ENCODE assay signal across 11 cellular contexts in the genomic region with DNA sequence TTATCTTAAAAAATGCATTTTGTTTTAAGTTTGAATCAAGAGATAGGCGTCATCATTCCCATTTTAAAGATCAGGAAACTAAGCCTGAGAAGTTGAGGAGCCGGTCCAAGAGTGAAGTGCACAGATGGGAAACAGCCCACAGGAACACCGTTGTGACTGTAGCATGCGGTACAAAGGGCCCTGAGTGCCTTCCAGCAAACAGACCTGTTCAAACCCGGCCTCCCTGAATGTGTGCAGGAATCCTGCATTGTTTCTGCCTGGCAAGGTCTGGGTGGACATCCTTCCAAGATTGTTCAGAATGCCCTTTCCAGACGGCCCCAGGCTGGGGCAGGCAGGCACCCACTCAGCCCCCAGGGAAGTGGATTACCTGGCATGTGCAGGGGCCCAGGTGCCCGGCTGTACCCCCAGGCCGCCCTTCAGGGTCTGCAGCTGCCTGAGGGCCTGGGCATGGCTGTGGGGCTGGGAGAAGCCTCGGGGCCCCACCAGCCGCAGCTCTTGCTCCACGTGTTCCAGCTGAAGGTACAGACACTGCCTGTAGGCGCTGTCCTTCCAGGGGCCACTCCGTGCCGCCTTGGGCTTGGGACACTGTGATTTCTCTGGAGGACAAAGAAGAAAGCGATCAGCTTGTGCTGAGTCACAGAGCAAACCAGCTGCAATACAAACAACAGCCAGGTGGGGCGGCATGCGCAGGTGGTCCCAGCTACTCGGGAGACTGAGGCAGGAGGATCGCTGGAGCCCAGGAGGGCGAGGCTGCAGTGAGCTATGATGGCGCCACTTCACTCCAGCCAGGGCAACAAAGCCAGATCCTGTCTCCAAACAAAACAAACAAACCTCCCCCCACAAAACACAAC. TPM values are rescaled to one million over a fixed set of nuclear protein-coding genes. Genes with fewer than 3 reads are reported as not detected.
DNase-seq lines count a peak whose midpoint lies in the region; ATAC-seq and TF ChIP-seq lines count a peak whose summit lies in the region.
"Had no signal": no experiment of that assay in that cellular context is flagged by ENCODE, and none has a peak within 500 bp of the region (broad histone marks: within the 10 kb centered on the region; RNA-seq: fewer than 3 reads in every experiment).

No MANE protein-coding gene starts in this region.

- H3K27me3 ChIP-seq in GM23248 (replicated peaks; ENCODE audit: insufficient read depth) = peaks cover 9% of the 10 kb centered on the region; the same call in 1 of the 2 replicates

- H3K36me3 Mint-ChIP-seq in CD14-positive monocyte = no peaks in the 10 kb centered on the region
- no peaks in the 10 kb centered on the region for H3K36me3 Mint-ChIP-seq in activated T-cell treated with anti-CD3 and anti-CD28 coated beads, Interleukin-2, amount 50 U/mL, for 72 hours (ENCODE audit: insufficient read depth in 2 of 2)

- H3K4me1 Mint-ChIP-seq in CD14-positive monocyte = no peaks in the 10 kb centered on the region
- no peaks in the 10 kb centered on the region for H3K4me1 Mint-ChIP-seq in activated T-cell treated with anti-CD3 and anti-CD28 coated beads, Interleukin-2, amount 50 U/mL, for 72 hours (ENCODE audit: low read depth)

- intact Hi-C loops in CD14-positive monocyte (cut with micrococcal nuclease) = no loop called here

- no peak overlapping the region for H3K4me2 ChIP-seq in GM23248 (ENCODE audit: unreplicated experiment)

- no peaks in the 10 kb centered on the region for H3F3A ChIP-seq in GM23248 (ENCODE audit: insufficient read depth)

- H3K36me3 ChIP-seq in GM23248 (ENCODE audit: low read depth) = no peaks in the 10 kb centered on the region
- H3K36me3 ChIP-seq: left lung had no signal

- H3K27ac Mint-ChIP-seq in CD14-positive monocyte = peak overlapping the region in 1 of 7 donors; percentile 41
- no peak overlapping the region for H3K27ac Mint-ChIP-seq in activated T-cell treated with anti-CD3 and anti-CD28 coated beads, Interleukin-2, amount 50 U/mL, for 72 hours

- H3K4me3 ChIP-seq in GM23248 = no peak overlapping the region
- H3K4me3 ChIP-seq: left lung had no signal

- H3K27ac ChIP-seq in GM23248 = no peak overlapping the region
- H3K27ac ChIP-seq: left lung had no signal

- H3K9ac ChIP-seq in GM23248 = no peak overlapping the region

- peaks cover 8 to 12% (median 10%) of the 10 kb centered on the region in 3 donors for H3K27me3 Mint-ChIP-seq in CD14-positive monocyte (ENCODE audit: low read depth in 3 of 3)
- peaks cover 8% of the 10 kb centered on the region for H3K27me3 Mint-ChIP-seq in activated T-cell treated with anti-CD3 and anti-CD28 coated beads, Interleukin-2, amount 50 U/mL, for 72 hours (ENCODE audit: low read depth)

- in situ Hi-C loops in GM23248 (cut with MboI) = no loop called here

- H3K9me3 ChIP-seq in GM23248 (ENCODE audit: low read depth) = no peaks in the 10 kb centered on the region
- H3K9me3 ChIP-seq: left lung had no signal

- no peaks in the 10 kb centered on the region for H4K20me1 ChIP-seq in GM23248 (ENCODE audit: insufficient read depth)

- H3K79me2 ChIP-seq in GM23248 (ENCODE audit: insufficient read depth) = no peaks in the 10 kb centered on the region

- H3K9me2 ChIP-seq in GM23248 (ENCODE audit: insufficient read depth) = no peaks in the 10 kb centered on the region

- H2AFZ ChIP-seq in GM23248 = no peak overlapping the region

- H3K9me3 Mint-ChIP-seq in CD14-positive monocyte = no peaks in the 10 kb centered on the region
- no peaks in the 10 kb centered on the region for H3K9me3 Mint-ChIP-seq in activated T-cell treated with anti-CD3 and anti-CD28 coated beads, Interleukin-2, amount 50 U/mL, for 72 hours

- H3K4me3 Mint-ChIP-seq in CD14-positive monocyte = no peak overlapping the region
- no peak overlapping the region for H3K4me3 Mint-ChIP-seq in activated T-cell treated with anti-CD3 and anti-CD28 coated beads, Interleukin-2, amount 50 U/mL, for 72 hours

- H3K4me1 ChIP-seq in GM23248 (ENCODE audit: insufficient read depth) = no peaks in the 10 kb centered on the region
- H3K4me1 ChIP-seq: left lung had no signal

- peak; percentile 24 for TF ChIP-seq CTCF in CD14-positive monocyte (IDR thresholded peaks at IDR 0.05)

- 68 to 74% methylated on average over 21 of the region's 21 CpGs for WGBS in GM23248 (ENCODE audit: low coverage in 1 of 2, low lambda C conversion rate in 2 of 2, missing lambda C conversion rate in 2 of 2), 2 experiments

- DNase-seq in CD14-positive monocyte (ENCODE audit: low spot score) (no peak), GM23248 (peak; percentile 20), islet precursor cell (peak; percentile 82)
- peak; percentile 2 to 6 for DNase-seq in activated T-cell treated with anti-CD3 and anti-CD28 coated beads, Interleukin-2, amount 50 U/mL, for 72 hours
- DNase-seq in activated CD4-positive, CD25-positive, alpha-beta regulatory T cell (lab: John Stamatoyannopoulos, UW) = no peak
- DNase-seq: activated naive CD4-positive, alpha-beta T cell treated with Interleukin-2 at 50 U/mL for 16 hours; left lung; NCI-H446 treated with DMSO at 0.1 percent for 48 hours; retina had no signal

- no peak for ATAC-seq in activated T-cell treated with anti-CD3 and anti-CD28 coated beads, Interleukin-2, amount 50 U/mL, for 72 hours (replicated peaks in 1 of 2)
- ATAC-seq in HG02852 (IDR thresholded peaks at IDR 0.05; ENCODE audit: unreplicated experiment) (no peak), HG03378 (IDR thresholded peaks at IDR 0.05; ENCODE audit: unreplicated experiment) (no peak)
- ATAC-seq: left lung had no signal

RNA-seq across cellular contexts. Expression of a gene that starts 45.0 kb away (rescaled TPM):
- 1 to 10 TPM; 1.0 to 2.0 TPM for polyA plus RNA-seq in CD14-positive monocyte
- 16.4 and 26.3 TPM in 2 replicates for total RNA-seq in GM23248 (2014; rRNA removed; shearing (Covaris generic))
- polyA plus RNA-seq in GM23248 (2016; fragmentation: Nextera tagmentation; extraction: Ambion mirVana) = 55.1 and 57.0 TPM in 2 replicates
- total RNA-seq in activated T-cell treated with anti-CD3 and anti-CD28 coated beads, Interleukin-2, amount 50 U/mL, for 72 hours = 10 to 100 TPM; 12.4 to 12.6 TPM

Comparison
In these comparisons a context has a peak if more than half of its experiments do, and no peak if none do; other contexts are left out.
1. DNase-seq: peak in GM23248 (single experiment), activated T-cell treated with anti-CD3 and anti-CD28 coated beads, Interleukin-2, amount 50 U/mL, for 72 hours (2 of 2) and islet precursor cell (single experiment); none in CD14-positive monocyte (single experiment) and activated CD4-positive, CD25-positive, alpha-beta regulatory T cell (0 of 4).